ENCODE assay signal across 8 cellular contexts in the genomic region with DNA sequence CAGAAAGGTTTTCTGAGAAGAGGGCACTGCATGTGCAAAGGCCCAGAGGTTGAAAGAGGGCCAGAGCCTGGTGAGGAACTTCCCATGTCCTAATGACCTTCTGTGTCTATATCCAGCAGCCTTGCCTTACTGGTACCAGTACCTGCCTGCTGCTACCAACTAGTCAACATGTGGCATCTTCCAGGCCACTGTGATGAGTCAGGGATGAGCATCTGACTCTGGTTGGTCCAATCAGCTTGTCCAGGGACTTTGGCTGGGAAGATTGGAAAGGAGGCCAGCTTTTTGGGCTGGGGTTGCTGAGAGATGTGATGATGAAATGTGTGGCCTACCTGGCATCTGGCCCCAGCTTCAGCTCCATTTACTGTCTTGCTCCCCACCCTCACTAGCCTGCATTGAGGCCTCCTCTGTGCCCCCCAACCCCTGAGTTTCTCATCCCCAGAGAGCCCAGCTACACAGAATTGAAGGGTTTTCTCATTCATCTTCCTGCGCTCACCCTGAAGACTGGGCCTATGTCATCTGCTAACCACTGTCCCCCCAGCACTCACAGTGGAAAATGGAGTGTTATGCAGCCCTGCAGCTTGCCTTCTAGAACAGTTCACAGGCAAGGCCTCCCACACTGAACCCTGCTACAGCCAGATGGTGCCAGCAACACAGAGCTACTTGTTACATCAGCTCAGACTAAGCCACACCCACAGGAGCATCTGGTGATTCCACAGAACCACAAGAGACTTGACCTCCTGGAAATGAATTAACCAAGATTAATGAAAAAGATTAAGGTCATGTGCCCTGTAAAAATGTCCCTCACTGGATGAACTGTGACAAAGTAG. TPM values are rescaled to one million over a fixed set of nuclear protein-coding genes. Genes with fewer than 3 reads are reported as not detected.
DNase-seq lines count a peak whose midpoint lies in the region; ATAC-seq and TF ChIP-seq lines count a peak whose summit lies in the region.

No MANE protein-coding gene starts in this region.

- H3K4me1 ChIP-seq in HUES48 (ENCODE audit: control insufficient read depth, insufficient read depth, low read length): peaks cover 30% of the 10 kb centered on the region
- H3K4me1 ChIP-seq in SK-N-SH (ENCODE audit: control insufficient read depth in 1 of 2, insufficient read depth in 2 of 2, low read depth in 1 of 2, low read length in 1 of 2): peaks cover 12 to 57% of the 10 kb centered on the region in 2 experiments
- peaks cover 42% of the 10 kb centered on the region for H3K4me1 ChIP-seq in body of pancreas

- peak; percentile 70 for DNase-seq in Caki2 (ENCODE audit: low read depth)
- peak; percentile 82 for DNase-seq in SK-N-SH
- peak in 3 of 4 donors; percentile 56 to 78 (median 68) for DNase-seq in body of pancreas
- peak; percentile 99 for DNase-seq in iris pigment epithelial cell (ENCODE audit: low read depth)
- DNase-seq in stimulated activated CD4-positive, alpha-beta T cell treated with anti-CD3 and anti-CD28 coated beads, Interleukin-15, amount 100 ng/mL, for 48 hours (ENCODE audit: low read depth in 2 of 2): peak; percentile 58 to 65

- TF ChIP-seq CTCF in SK-N-SH (IDR thresholded peaks at IDR 0.05) (no peak), body of pancreas (IDR thresholded peaks at IDR 0.05) (no peak)

- peak; percentile 41; the same call in 1 of the 2 replicates for TF ChIP-seq RAD21 in SK-N-SH (IDR thresholded peaks at IDR 0.05; ENCODE audit: low read length)

- CTCF ChIA-PET in SK-N-SH (lab: Yijun Ruan, JAX): interaction anchor here (0.6 to 9.0 kb wide), 7 partner anchors 8 to 266 kb away, joined by 3 to 63 read pairs (median 9); a partner anchor contains a TSS

- 100% methylated on average over 1 of the region's 1 CpG for WGBS in SK-N-SH (ENCODE audit: low lambda C conversion rate)
- 100% methylated on average over 1 of the region's 1 CpG for WGBS in body of pancreas, 2 donors

- peak overlapping the region; percentile 89 for H3K4me2 ChIP-seq in SK-N-SH

- no peaks in the 10 kb centered on the region; the same call in 1 of the 2 replicates for H3K36me3 ChIP-seq in HUES48 (ENCODE audit: control insufficient read depth, insufficient read depth, low read length)
- H3K36me3 ChIP-seq in SK-N-SH (replicated peaks in 1 of 2; ENCODE audit: control insufficient read depth in 1 of 2, insufficient read depth in 2 of 2, low read length in 1 of 2): peaks cover 0 to 5% of the 10 kb centered on the region in 2 experiments
- H3K36me3 ChIP-seq in body of pancreas (replicated peaks in 1 of 2; ENCODE audit: insufficient read depth in 1 of 2, low read depth in 2 of 2): no peaks in the 10 kb centered on the region

- no peak overlapping the region for H3K27ac ChIP-seq in HUES48 (ENCODE audit: low read depth, low read length)
- peak overlapping the region; percentile 93 to 96 for H3K27ac ChIP-seq in SK-N-SH (ENCODE audit: low read depth in 2 of 2, low read length in 1 of 2)
- peak overlapping the region in 2 of 4 donors; percentile 86 to 92 for H3K27ac ChIP-seq in body of pancreas

- peaks cover 49% of the 10 kb centered on the region for H3K79me2 ChIP-seq in SK-N-SH (ENCODE audit: insufficient read depth)

- ATAC-seq in body of pancreas: no peak
- ATAC-seq in GM21737 (IDR thresholded peaks at IDR 0.05; ENCODE audit: unreplicated experiment): no peak
- ATAC-seq in GM21529 (IDR thresholded peaks at IDR 0.05; ENCODE audit: unreplicated experiment): no peak

- peaks cover 17% of the 10 kb centered on the region for H3K27me3 ChIP-seq in HUES48 (ENCODE audit: control insufficient read depth, insufficient read depth, low read length)
- no peaks in the 10 kb centered on the region for H3K27me3 ChIP-seq in SK-N-SH (ENCODE audit: insufficient read depth)
- no peaks in the 10 kb centered on the region for H3K27me3 ChIP-seq in body of pancreas

- H3K9me3 ChIP-seq in HUES48 (ENCODE audit: control insufficient read depth, insufficient read depth, low read length) (no peaks in the 10 kb centered on the region), SK-N-SH (no peaks in the 10 kb centered on the region), body of pancreas (no peaks in the 10 kb centered on the region)

- POLR2A ChIA-PET in SK-N-SH (lab: Yijun Ruan, JAX): interaction anchor here (1.0 to 4.6 kb wide), 5 partner anchors 39 to 214 kb away, joined by 3 to 67 read pairs (median 4); a partner anchor contains a TSS

- H2AFZ ChIP-seq in SK-N-SH (ENCODE audit: low read depth): no peak overlapping the region

- TF ChIP-seq POLR2A in body of pancreas (IDR thresholded peaks at IDR 0.05): no peak

- H4K20me1 ChIP-seq in SK-N-SH (ENCODE audit: insufficient read depth): 0 out of 2 replicates have a peak, but pooled peaks cover 4% of the 10 kb centered on the region

- H3F3A ChIP-seq in SK-N-SH (replicated peaks; ENCODE audit: insufficient read depth): peaks cover 24% of the 10 kb centered on the region

- no peaks in the 10 kb centered on the region for H3K9me2 ChIP-seq in SK-N-SH

- in situ Hi-C loops in Caki2 (cut with HindIII; ENCODE audit: low pct_unique_long_range_greater_than_20kb, low sequenced_read_pairs): no loop called here

- TF ChIP-seq EP300 in SK-N-SH (IDR thresholded peaks at IDR 0.05; ENCODE audit: borderline replicate concordance in 1 of 2, low read depth in 1 of 2, low read length in 1 of 2): peak in 1 of 2 experiments; percentile 74; a peak in 1 of 4 replicates

- intact Hi-C loops in body of pancreas (cut with DNase I): no loop called here

- peak overlapping the region; percentile 97; the same call in 1 of the 2 replicates for H3K4me3 ChIP-seq in HUES48 (ENCODE audit: low read depth, low read length)
- H3K4me3 ChIP-seq in SK-N-SH (ENCODE audit: low read depth in 2 of 2, low read length in 1 of 2): peak overlapping the region; percentile 90 to 97; a peak in 3 of 4 replicates
- no peak overlapping the region for H3K4me3 ChIP-seq in body of pancreas

- H3K9ac ChIP-seq in HUES48 (ENCODE audit: low read depth, low read length): no peak overlapping the region; the same call in 1 of the 2 replicates
- no peak overlapping the region; the same call in 1 of the 2 replicates for H3K9ac ChIP-seq in SK-N-SH

TF ChIP-seq in SK-N-SH, 30 proteins besides CTCF, POLR2A, EP300 and RAD21 (continues in another document):
- TF ChIP-seq, protein P1, sequence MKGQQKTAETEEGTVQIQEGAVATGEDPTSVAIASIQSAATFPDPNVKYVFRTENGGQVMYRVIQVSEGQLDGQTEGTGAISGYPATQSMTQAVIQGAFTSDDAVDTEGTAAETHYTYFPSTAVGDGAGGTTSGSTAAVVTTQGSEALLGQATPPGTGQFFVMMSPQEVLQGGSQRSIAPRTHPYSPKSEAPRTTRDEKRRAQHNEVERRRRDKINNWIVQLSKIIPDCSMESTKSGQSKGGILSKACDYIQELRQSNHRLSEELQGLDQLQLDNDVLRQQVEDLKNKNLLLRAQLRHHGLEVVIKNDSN (IDR thresholded peaks at IDR 0.05; ENCODE audit: borderline replicate concordance, low read depth): peak; percentile 67; the same call in 1 of the 2 replicates
- TF ChIP-seq JUND (IDR thresholded peaks at IDR 0.05) (no peak), TAF1 (IDR thresholded peaks at IDR 0.05; ENCODE audit: borderline replicate concordance, low read depth, low read length) (0 out of 2 replicates have a peak, but pooled peaks have one; percentile 28), FOSL2 (IDR thresholded peaks at IDR 0.05; ENCODE audit: borderline replicate concordance, low read depth) (peak; percentile 42; the same call in 1 of the 2 replicates), FOXM1 (IDR thresholded peaks at IDR 0.05; ENCODE audit: low read depth) (no peak), MXI1 (IDR thresholded peaks at IDR 0.05; ENCODE audit: low read depth, low read length) (peak; percentile 56), POLR2AphosphoS5 (IDR thresholded peaks at IDR 0.05; ENCODE audit: low read depth, low read length) (peak; percentile 11; the same call in 1 of the 2 replicates)
- TF ChIP-seq, protein P2, sequence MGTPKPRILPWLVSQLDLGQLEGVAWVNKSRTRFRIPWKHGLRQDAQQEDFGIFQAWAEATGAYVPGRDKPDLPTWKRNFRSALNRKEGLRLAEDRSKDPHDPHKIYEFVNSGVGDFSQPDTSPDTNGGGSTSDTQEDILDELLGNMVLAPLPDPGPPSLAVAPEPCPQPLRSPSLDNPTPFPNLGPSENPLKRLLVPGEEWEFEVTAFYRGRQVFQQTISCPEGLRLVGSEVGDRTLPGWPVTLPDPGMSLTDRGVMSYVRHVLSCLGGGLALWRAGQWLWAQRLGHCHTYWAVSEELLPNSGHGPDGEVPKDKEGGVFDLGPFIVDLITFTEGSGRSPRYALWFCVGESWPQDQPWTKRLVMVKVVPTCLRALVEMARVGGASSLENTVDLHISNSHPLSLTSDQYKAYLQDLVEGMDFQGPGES (IDR thresholded peaks at IDR 0.05; ENCODE audit: low read depth, low read length): no peak

RNA-seq across cellular contexts. Expression of a gene that starts 1.3 kb away (rescaled TPM):
- total RNA-seq in Caki2 (2014; rRNA removed; shearing (Covaris generic); ENCODE audit: low replicate concordance): 206 and 242 TPM in 2 replicates
- polyA plus RNA-seq in SK-N-SH (2012; rRNA removed): 157 and 188 TPM in 2 replicates
- 81.6 and 132 TPM in 2 replicates for polyA plus RNA-seq in SK-N-SH (2012; cell fraction: cytosol; rRNA removed)
- 125 and 150 TPM in 2 replicates for polyA plus RNA-seq in SK-N-SH (2012; cell fraction: nucleus; rRNA removed)
- total RNA-seq in body of pancreas: 10 to 100 TPM; 26.7 to 35.8 TPM

RNA-seq across cellular contexts. Expression of a gene that starts 5.3 kb away (rescaled TPM):
- 4.8 and 7.4 TPM in 2 replicates for total RNA-seq in Caki2 (2014; rRNA removed; shearing (Covaris generic); ENCODE audit: low replicate concordance)
- polyA plus RNA-seq in SK-N-SH (2012; rRNA removed): 19.2 and 23.9 TPM in 2 replicates
- 11.7 and 15.6 TPM in 2 replicates for polyA plus RNA-seq in SK-N-SH (2012; cell fraction: cytosol; rRNA removed)
- 56.2 and 60.9 TPM in 2 replicates for polyA plus RNA-seq in SK-N-SH (2012; cell fraction: nucleus; rRNA removed)
- total RNA-seq in body of pancreas: 10 to 100 TPM in 1 of 2 donors, 1 to 10 TPM in 1; 6.9 to 15.3 TPM

RNA-seq across cellular contexts. Expression of a gene that starts 14.8 kb away (rescaled TPM):
- 0.12 TPM in 1 of 2 replicates, not detected in the other for total RNA-seq in Caki2 (2014; rRNA removed; shearing (Covaris generic); ENCODE audit: low replicate concordance)
- polyA plus RNA-seq in SK-N-SH (2012; rRNA removed): 0.12 TPM in 1 of 2 replicates, not detected in the other
- polyA plus RNA-seq in SK-N-SH (2012; cell fraction: cytosol; rRNA removed): not detected in 2 replicates
- polyA plus RNA-seq in SK-N-SH (2012; cell fraction: nucleus; rRNA removed): 0.31 and 0.38 TPM in 2 replicates
- total RNA-seq in body of pancreas: under 1 TPM in 1 of 2 donors, not detected in 1; 0.26 TPM

RNA-seq across cellular contexts. Expression of a gene that starts 38.2 kb away (rescaled TPM):
- 34.2 and 35.1 TPM in 2 replicates for total RNA-seq in Caki2 (2014; rRNA removed; shearing (Covaris generic); ENCODE audit: low replicate concordance)
- 41.2 and 57.8 TPM in 2 replicates for polyA plus RNA-seq in SK-N-SH (2012; rRNA removed)
- polyA plus RNA-seq in SK-N-SH (2012; cell fraction: cytosol; rRNA removed): 55.6 and 67.2 TPM in 2 replicates
- polyA plus RNA-seq in SK-N-SH (2012; cell fraction: nucleus; rRNA removed): 11.1 and 24.5 TPM in 2 replicates
- total RNA-seq in body of pancreas: 10 to 100 TPM; 19.1 to 21.5 TPM

RNA-seq across cellular contexts. Expression of a gene that starts 42.3 kb away (rescaled TPM):
- total RNA-seq in Caki2 (2014; rRNA removed; shearing (Covaris generic); ENCODE audit: low replicate concordance): 40.1 and 49.4 TPM in 2 replicates
- 42.4 and 47.9 TPM in 2 replicates for polyA plus RNA-seq in SK-N-SH (2012; rRNA removed)
- polyA plus RNA-seq in SK-N-SH (2012; cell fraction: cytosol; rRNA removed): 25.8 and 35.6 TPM in 2 replicates
- 43.9 and 67.3 TPM in 2 replicates for polyA plus RNA-seq in SK-N-SH (2012; cell fraction: nucleus; rRNA removed)
- 10 to 100 TPM; 13.5 to 63.6 TPM for total RNA-seq in body of pancreas

Comparison
In these comparisons a context has a peak if more than half of its experiments do, and no peak if none do; other contexts are left out.
1. H3K4me3 ChIP-seq: peak in HUES48 (single experiment) and SK-N-SH (2 of 2); none in body of pancreas (0 of 2).
2. Peak in every context shown above with its lines, with median percentiles within 50 percentile points of each other: DNase-seq.